22 cellular contexts compared by ENCODE assay signal in the genomic region with DNA sequence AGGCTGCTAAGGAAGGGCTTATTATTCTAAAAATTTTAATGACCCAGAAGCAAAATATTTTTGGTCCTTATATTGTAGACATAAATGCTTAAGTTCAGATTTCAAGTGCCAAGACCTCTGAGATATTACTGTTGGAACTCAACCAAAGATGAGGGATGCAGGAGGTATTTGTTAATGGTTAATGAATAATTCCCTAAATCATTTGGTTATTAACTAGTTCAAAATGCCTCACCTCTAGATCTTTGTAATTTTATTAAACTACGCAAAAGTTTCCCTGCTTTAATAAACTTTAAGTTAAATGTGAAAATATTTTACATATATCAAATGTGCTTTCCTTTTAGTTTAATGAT.
A peak's percentile ranks its signal among the peaks of the same experiment; 100 is the strongest.
DNase-seq lines count a peak whose midpoint lies in the region; ATAC-seq and TF ChIP-seq lines count a peak whose summit lies in the region.
"Had no signal": no experiment of that assay in that cellular context is flagged by ENCODE, and none has a peak within 500 bp of the region (broad histone marks: within the 10 kb centered on the region; RNA-seq: fewer than 3 reads in every experiment).

No MANE protein-coding gene starts in this region.

- DNase-seq in AG10803 (ENCODE audit: low read depth) (peak; percentile 26), SJCRH30 (no peak), foreskin fibroblast (peak; percentile 14 to 49), osteoblast (ENCODE audit: insufficient read length, low spot score, missing footprints) (no peak), GDM1 (lab: John Stamatoyannopoulos, UW) (no peak)
- DNase-seq: activated CD4-positive, alpha-beta T cell treated with anti-CD3 and anti-CD28 coated beads, Interleukin-2, amount 50 U/mL, for 48 hours; activated gamma-delta T cell; amygdala; caudate nucleus; CD8-positive, alpha-beta T cell; Kasumi-1; NCI-H1930; NCI-H2227 treated with DMSO at 0.1 percent for 48 hours; occipital lobe; sigmoid colon; stimulated activated CD4-positive, alpha-beta T cell treated with anti-CD3 and anti-CD28 coated beads, Interleukin-2, amount 100 ng/mL, for 24 hours; stimulated activated naive CD4-positive, alpha-beta T cell had no signal

- H3K4me1 ChIP-seq in SJCRH30 (peaks cover 22% of the 10 kb centered on the region), osteoblast (ENCODE audit: insufficient read depth, low read length) (peaks cover 2% of the 10 kb centered on the region)

- H3K27ac ChIP-seq in SJCRH30, result peak overlapping the region; percentile 53
- H3K27ac ChIP-seq in osteoblast (ENCODE audit: low read depth, low read length), result no peak overlapping the region
- H3K27ac ChIP-seq: epithelial cell of prostate had no signal

- TF ChIP-seq CTCF in AG10803 (conservative IDR thresholded peaks at IDR 0.05; ENCODE audit: low read length) (no peak), foreskin fibroblast (IDR thresholded peaks at IDR 0.05; ENCODE audit: low read depth, low read length) (no peak), osteoblast (IDR thresholded peaks at IDR 0.05; ENCODE audit: extremely low read depth, low read depth, low read length) (no peak)

- no peak overlapping the region for H3K4me3 ChIP-seq in AG10803 (ENCODE audit: low read length)
- peak overlapping the region; percentile 15 for H3K4me3 ChIP-seq in SJCRH30
- no peak overlapping the region for H3K4me3 ChIP-seq in foreskin fibroblast (ENCODE audit: low read depth in 1 of 2, low read length in 2 of 2)
- H3K4me3 ChIP-seq in osteoblast (ENCODE audit: insufficient read depth, low read length), result no peak overlapping the region
- H3K4me3 ChIP-seq: lung, sigmoid colon had no signal

- H3K36me3 ChIP-seq in SJCRH30, result no peaks in the 10 kb centered on the region
- H3K36me3 ChIP-seq in osteoblast (ENCODE audit: insufficient read depth, low read length), result no peaks in the 10 kb centered on the region
- H3K36me3 ChIP-seq: sigmoid colon had no signal

- ATAC-seq in HG02885 (IDR thresholded peaks at IDR 0.05; ENCODE audit: poor library complexity, unreplicated experiment) (no peak), HG03108 (IDR thresholded peaks at IDR 0.05; ENCODE audit: unreplicated experiment) (no peak), HG03342 (IDR thresholded peaks at IDR 0.05; ENCODE audit: unreplicated experiment) (no peak)
- ATAC-seq: CD8-positive, alpha-beta T cell had no signal

- no peaks in the 10 kb centered on the region for H3K79me2 ChIP-seq in osteoblast (ENCODE audit: insufficient read depth, low read length)

- H2AFZ ChIP-seq in osteoblast (ENCODE audit: low read length), result no peak overlapping the region

- no peaks in the 10 kb centered on the region for H3K27me3 ChIP-seq in SJCRH30
- H3K27me3 ChIP-seq in osteoblast (ENCODE audit: insufficient read depth, low read length), result no peaks in the 10 kb centered on the region
- H3K27me3 ChIP-seq: sigmoid colon had no signal

- H4K20me1 ChIP-seq in osteoblast (ENCODE audit: insufficient read depth, low read length), result no peaks in the 10 kb centered on the region

- H3K9me3 ChIP-seq in SJCRH30 (replicated peaks) (no peaks in the 10 kb centered on the region), osteoblast (ENCODE audit: low read depth, low read length) (no peaks in the 10 kb centered on the region)
- H3K9me3 ChIP-seq: sigmoid colon had no signal

- peak overlapping the region; percentile 7 for H3K4me2 ChIP-seq in osteoblast (ENCODE audit: insufficient read depth, low read length)

Comparison
In these comparisons a context has a peak if more than half of its experiments do, and no peak if none do; other contexts are left out.
1. DNase-seq: peak in AG10803 (single experiment) and foreskin fibroblast (2 of 2); none in SJCRH30 (0 of 2), osteoblast (single experiment) and GDM1 (single experiment).